10 cellular contexts compared by ENCODE assay signal in the genomic region with DNA sequence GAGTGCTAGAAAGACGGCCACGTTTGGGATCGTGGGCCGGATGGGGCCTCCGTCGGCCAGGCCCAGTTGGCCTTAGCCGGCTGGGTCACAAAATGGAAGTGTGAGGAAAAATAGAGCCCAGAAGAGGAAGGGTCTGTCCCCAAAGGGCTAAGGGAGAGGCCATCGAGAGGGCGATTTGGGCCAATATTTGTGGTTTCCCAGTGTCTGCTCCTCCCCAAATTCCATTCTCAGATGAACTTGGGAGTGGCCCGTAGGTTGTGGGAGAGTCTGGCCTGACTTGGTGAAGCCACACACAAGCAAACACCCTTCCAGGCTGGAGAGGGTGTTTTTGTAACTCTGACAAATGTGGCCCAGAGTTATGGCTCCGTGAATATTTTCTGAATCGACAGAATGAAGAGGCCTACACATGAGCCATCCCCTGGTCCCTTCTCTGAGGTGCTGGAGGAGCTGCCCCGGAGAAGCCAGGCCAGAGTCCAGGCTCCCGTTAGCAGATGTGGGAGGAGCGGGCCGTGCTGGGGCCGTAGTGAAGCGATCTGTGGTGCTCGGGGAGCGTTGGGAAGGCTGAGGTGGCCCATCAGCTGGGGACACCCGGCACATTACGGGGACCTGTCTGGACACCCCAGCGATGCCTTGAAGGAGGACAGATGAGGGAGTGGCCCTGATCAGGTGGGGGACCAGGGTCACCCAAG.
DNase-seq lines count a peak whose midpoint lies in the region; ATAC-seq and TF ChIP-seq lines count a peak whose summit lies in the region.
"Had no signal": no experiment of that assay in that cellular context is flagged by ENCODE, and none has a peak within 500 bp of the region (broad histone marks: within the 10 kb centered on the region; RNA-seq: fewer than 3 reads in every experiment).

No MANE protein-coding gene starts in this region.

- H2AK5ac ChIP-seq in mesenchymal stem cell (ENCODE audit: low read length, severe bottlenecking), result peak overlapping the region; percentile 9

- peaks cover 0 to 3% (median 0%) of the 10 kb centered on the region in 5 donors for H3K27me3 Mint-ChIP-seq in naive thymus-derived CD4-positive, alpha-beta T cell
- H3K27me3 Mint-ChIP-seq: CD4-positive, alpha-beta memory T cell; naive thymus-derived CD8-positive, alpha-beta T cell had no signal

- intact Hi-C loops in naive thymus-derived CD4-positive, alpha-beta T cell (cut with micrococcal nuclease), result no loop called here

- H2BK15ac ChIP-seq in mesenchymal stem cell (ENCODE audit: low read depth, poor library complexity, severe bottlenecking), result no peak overlapping the region

- CTCF ChIA-PET in naive thymus-derived CD4-positive, alpha-beta T cell (lab: Charles Lee), result interaction anchor here (2.5 kb wide), 1 partner anchor 71 kb away, joined by 5 read pairs; no protein-coding TSS in a partner anchor

- H3K9me3 Mint-ChIP-seq in naive thymus-derived CD4-positive, alpha-beta T cell, result no peaks in the 10 kb centered on the region
- H3K9me3 Mint-ChIP-seq: CD4-positive, alpha-beta memory T cell; naive thymus-derived CD8-positive, alpha-beta T cell had no signal

- H3K36me3 Mint-ChIP-seq in naive thymus-derived CD4-positive, alpha-beta T cell, result peaks cover 0 to 5% (median 0%) of the 10 kb centered on the region in 5 donors

- H2BK5ac ChIP-seq in mesenchymal stem cell (ENCODE audit: low read depth, low read length, poor library complexity, severe bottlenecking), result no peak overlapping the region

- H3K9me3 ChIP-seq in duodenal mucosa (ENCODE audit: control insufficient read depth in 1 of 2, low read length in 2 of 2) (no peaks in the 10 kb centered on the region), mesenchymal stem cell (ENCODE audit: control insufficient read depth, low read length) (no peaks in the 10 kb centered on the region)
- no peaks in the 10 kb centered on the region for H3K9me3 ChIP-seq in naive thymus-derived CD4-positive, alpha-beta T cell (ENCODE audit: control insufficient read depth in 2 of 3, low read length in 3 of 3)

- peak overlapping the region; percentile 49 to 55 for H3K9ac ChIP-seq in duodenal mucosa (ENCODE audit: low read depth in 1 of 2, low read length in 2 of 2)
- peak overlapping the region; percentile 97 for H3K9ac ChIP-seq in mesenchymal stem cell (ENCODE audit: low read length)

- no peak overlapping the region for H4K8ac ChIP-seq in mesenchymal stem cell (ENCODE audit: low read length)

- H3K4me1 Mint-ChIP-seq in naive thymus-derived CD4-positive, alpha-beta T cell, result peaks cover 26 to 68% (median 51%) of the 10 kb centered on the region in 7 donors

- H2AFZ ChIP-seq in mesenchymal stem cell (ENCODE audit: low read depth, low read length), result no peak overlapping the region

- H2BK120ac ChIP-seq in mesenchymal stem cell (ENCODE audit: low read depth, low read length), result no peak overlapping the region

- H3K36me3 ChIP-seq in duodenal mucosa (ENCODE audit: control insufficient read depth in 1 of 2, insufficient read depth in 2 of 2, low read length in 2 of 2), result peaks cover 9 to 26% of the 10 kb centered on the region in 2 donors
- H3K36me3 ChIP-seq in mesenchymal stem cell (ENCODE audit: control insufficient read depth in 1 of 2, insufficient read depth in 2 of 2, low read depth in 1 of 2, low read length in 2 of 2), result peaks cover 59 to 63% of the 10 kb centered on the region in 2 experiments
- peaks cover 0 to 6% (median 0%) of the 10 kb centered on the region in 3 experiments for H3K36me3 ChIP-seq in naive thymus-derived CD4-positive, alpha-beta T cell (ENCODE audit: control insufficient read depth in 2 of 3, insufficient read depth in 3 of 3, low read length in 3 of 3)

- no peaks in the 10 kb centered on the region for H3K79me1 ChIP-seq in mesenchymal stem cell (replicated peaks; ENCODE audit: low read length, poor library complexity, severe bottlenecking)

- H3K27ac ChIP-seq in 22Rv1 (peak overlapping the region; percentile 100), duodenal mucosa (ENCODE audit: low read depth, low read length) (peak overlapping the region; percentile 77), mesenchymal stem cell (ENCODE audit: low read length, poor library complexity, severe bottlenecking) (peak overlapping the region; percentile 0)
- no peak overlapping the region for H3K27ac ChIP-seq in naive thymus-derived CD4-positive, alpha-beta T cell (ENCODE audit: low read depth, low read length)

- no peak overlapping the region for H4K91ac ChIP-seq in mesenchymal stem cell (ENCODE audit: low read length)

- H3K27ac Mint-ChIP-seq in naive thymus-derived CD4-positive, alpha-beta T cell, result peak overlapping the region in 3 of 9 donors; percentile 38 to 68 (median 56)

- peak overlapping the region; percentile 14 for H3K4me2 ChIP-seq in mesenchymal stem cell (ENCODE audit: low read length, poor library complexity, severe bottlenecking)

- DNase-seq in LoVo (ENCODE audit: low spot score), result peak; percentile 83
- DNase-seq in mesenchymal stem cell, result no peak
- DNase-seq in NCI-H774 (lab: John Stamatoyannopoulos, UW), result no peak
- DNase-seq in naive thymus-derived CD4-positive, alpha-beta T cell, result no peak
- no peak for DNase-seq in NCI-H226
- DNase-seq: CD4-positive, alpha-beta memory T cell had no signal

- ATAC-seq in naive thymus-derived CD4-positive, alpha-beta T cell, result no peak
- ATAC-seq in HG03097 (IDR thresholded peaks at IDR 0.05; ENCODE audit: low FRiP score, unreplicated experiment), result no peak
- ATAC-seq: naive thymus-derived CD8-positive, alpha-beta T cell had no signal

- no peak for TF ChIP-seq CTCF in 22Rv1 (IDR thresholded peaks at IDR 0.05)

- H3K14ac ChIP-seq in mesenchymal stem cell (ENCODE audit: low read length in 2 of 2), result no peak overlapping the region

- H3K4me1 ChIP-seq in duodenal mucosa (ENCODE audit: control insufficient read depth in 1 of 2, insufficient read depth in 2 of 2, low read length in 2 of 2), result peaks cover 37 to 53% of the 10 kb centered on the region in 2 donors
- peaks cover 55% of the 10 kb centered on the region for H3K4me1 ChIP-seq in mesenchymal stem cell (ENCODE audit: control insufficient read depth, insufficient read depth, low read depth, low read length)
- peaks cover 0 to 23% of the 10 kb centered on the region in 2 donors for H3K4me1 ChIP-seq in naive thymus-derived CD4-positive, alpha-beta T cell (ENCODE audit: control insufficient read depth in 2 of 2, insufficient read depth in 2 of 2, low read length in 2 of 2)

- H3K23ac ChIP-seq in mesenchymal stem cell (ENCODE audit: low read length in 2 of 2), result no peak overlapping the region

- WGBS in mesenchymal stem cell, result 82% methylated on average over 20 of the region's 23 CpGs

- H3K4me3 Mint-ChIP-seq in naive thymus-derived CD4-positive, alpha-beta T cell, result peak overlapping the region in 1 of 10 donors; percentile 13
- H3K4me3 Mint-ChIP-seq: naive thymus-derived CD8-positive, alpha-beta T cell had no signal

- H3K4ac ChIP-seq in mesenchymal stem cell (ENCODE audit: low read depth in 1 of 2, low read length in 2 of 2), result no peak overlapping the region

- H3K4me3 ChIP-seq in duodenal mucosa (ENCODE audit: low read depth in 1 of 2, low read length in 2 of 2) (peak overlapping the region; percentile 11 to 56), mesenchymal stem cell (ENCODE audit: insufficient read depth in 1 of 2, low read depth in 1 of 2, low read length in 2 of 2) (peak overlapping the region in 1 of 2 experiments; percentile 92)
- H3K4me3 ChIP-seq in naive thymus-derived CD4-positive, alpha-beta T cell (ENCODE audit: low read length), result no peak overlapping the region

- no peak overlapping the region for H2BK12ac ChIP-seq in mesenchymal stem cell (ENCODE audit: low read length in 2 of 2)

- H3K18ac ChIP-seq in mesenchymal stem cell (ENCODE audit: low read depth in 1 of 2, low read length in 2 of 2), result no peak overlapping the region

- POLR2A ChIA-PET in naive thymus-derived CD4-positive, alpha-beta T cell (lab: Charles Lee), result interaction anchor here (0.7 to 0.8 kb wide), 2 partner anchors 23 to 348 kb away, joined by 3 read pairs; no protein-coding TSS in a partner anchor

- no peaks in the 10 kb centered on the region for H3K27me3 ChIP-seq in duodenal mucosa (ENCODE audit: control insufficient read depth in 1 of 2, insufficient read depth in 2 of 2, low read length in 2 of 2)
- no peaks in the 10 kb centered on the region for H3K27me3 ChIP-seq in mesenchymal stem cell (ENCODE audit: control insufficient read depth in 1 of 2, insufficient read depth in 1 of 2, low read length in 2 of 2)
- no peaks in the 10 kb centered on the region for H3K27me3 ChIP-seq in naive thymus-derived CD4-positive, alpha-beta T cell (ENCODE audit: control insufficient read depth in 2 of 2, insufficient read depth in 2 of 2, low read length in 2 of 2)
